In the genomic region with DNA sequence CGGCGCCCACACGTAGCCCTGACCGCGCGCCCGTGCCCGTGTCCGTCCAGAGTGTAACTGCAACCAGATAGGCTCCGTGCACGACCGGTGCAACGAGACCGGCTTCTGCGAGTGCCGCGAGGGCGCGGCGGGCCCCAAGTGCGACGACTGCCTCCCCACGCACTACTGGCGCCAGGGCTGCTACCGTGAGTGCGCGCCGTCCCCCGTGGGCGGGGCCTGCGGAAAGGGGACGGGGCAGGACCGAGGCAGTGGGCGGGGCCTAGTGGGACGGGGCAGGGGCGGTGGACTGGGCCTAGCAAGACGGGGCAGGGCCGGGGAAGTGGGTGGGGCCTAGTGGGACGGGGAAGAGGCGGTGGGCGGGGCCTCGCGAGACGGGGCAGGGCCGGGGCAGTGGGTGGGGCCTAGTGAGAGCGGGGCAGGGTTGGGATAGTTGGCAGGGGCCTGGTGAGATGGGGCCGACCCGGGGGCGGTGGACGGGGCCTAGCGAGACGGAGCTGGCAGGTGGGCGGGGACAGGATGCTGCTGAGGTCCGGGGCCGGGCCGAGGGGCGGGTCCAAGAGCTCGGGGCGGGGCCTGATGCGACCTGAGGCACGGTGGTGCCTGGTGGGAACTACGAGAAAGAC, we compare ENCODE assay signal across 8 cellular contexts.
DNase-seq lines count a peak whose midpoint lies in the region; ATAC-seq and TF ChIP-seq lines count a peak whose summit lies in the region.

No MANE protein-coding gene starts in this region.

- intact Hi-C loops in Calu3 (cut with micrococcal nuclease; ENCODE audit: unreplicated experiment) (no loop called here), PC-9 (cut with micrococcal nuclease; ENCODE audit: unreplicated experiment) (no loop called here)

- H3K4me3 Mint-ChIP-seq in Calu3 (ENCODE audit: low read depth, unreplicated experiment): peak overlapping the region; percentile 72
- H3K4me3 Mint-ChIP-seq in activated T-cell treated with anti-CD3 and anti-CD28 coated beads, Interleukin-2, amount 50 U/mL, for 24 hours: peak overlapping the region; percentile 89

- TF ChIP-seq CTCF in Calu3 (IDR thresholded peaks at IDR 0.05; ENCODE audit: unreplicated experiment): no peak
- TF ChIP-seq CTCF in PC-9 (conservative IDR thresholded peaks at IDR 0.05): no peak

- H3K9ac ChIP-seq in mucosa of rectum (ENCODE audit: low read depth in 1 of 2, low read length in 2 of 2): peak overlapping the region; percentile 41 to 52

- no peaks in the 10 kb centered on the region for H3K36me3 ChIP-seq in PC-9 (ENCODE audit: low read depth)
- H3K36me3 ChIP-seq in mucosa of rectum (ENCODE audit: control insufficient read depth in 2 of 2, insufficient read depth in 2 of 2, low read length in 2 of 2): no peaks in the 10 kb centered on the region

- H3F3A ChIP-seq in PC-9 (ENCODE audit: insufficient read depth, low read depth): no peaks in the 10 kb centered on the region

- no peaks in the 10 kb centered on the region for H3K79me2 ChIP-seq in PC-9 (ENCODE audit: low read depth)

- H3K4me1 Mint-ChIP-seq in Calu3 (ENCODE audit: low read depth, unreplicated experiment): peaks cover 15% of the 10 kb centered on the region
- peaks cover 15% of the 10 kb centered on the region for H3K4me1 Mint-ChIP-seq in activated T-cell treated with anti-CD3 and anti-CD28 coated beads, Interleukin-2, amount 50 U/mL, for 24 hours (ENCODE audit: low read depth)

- H3K27me3 Mint-ChIP-seq in Calu3 (ENCODE audit: unreplicated experiment): peaks cover 82% of the 10 kb centered on the region
- peaks cover 12% of the 10 kb centered on the region for H3K27me3 Mint-ChIP-seq in activated T-cell treated with anti-CD3 and anti-CD28 coated beads, Interleukin-2, amount 50 U/mL, for 24 hours

- H3K36me3 Mint-ChIP-seq in Calu3 (ENCODE audit: insufficient read depth, unreplicated experiment): peaks cover 12% of the 10 kb centered on the region
- peaks cover 2% of the 10 kb centered on the region for H3K36me3 Mint-ChIP-seq in activated T-cell treated with anti-CD3 and anti-CD28 coated beads, Interleukin-2, amount 50 U/mL, for 24 hours (ENCODE audit: low read depth)

- no peaks in the 10 kb centered on the region for H3K9me2 ChIP-seq in PC-9 (ENCODE audit: insufficient read depth)

- POLR2A ChIA-PET in PC-9 (lab: Charles Lee; ENCODE audit: unreplicated experiment): no interaction called here

- no peak overlapping the region for H3K27ac Mint-ChIP-seq in Calu3 (ENCODE audit: unreplicated experiment)
- peak overlapping the region; percentile 89 for H3K27ac Mint-ChIP-seq in activated T-cell treated with anti-CD3 and anti-CD28 coated beads, Interleukin-2, amount 50 U/mL, for 24 hours

- BruUV-seq in Calu3 (replicated peaks; lab: Mats Ljungman, UMichigan) (no TSS peak), PC-9 (replicated peaks; lab: Mats Ljungman, UMichigan) (no TSS peak)

- no peak overlapping the region for H2AFZ ChIP-seq in PC-9

- peak overlapping the region; percentile 59; the same call in 1 of the 2 replicates for H3K4me2 ChIP-seq in PC-9

- DNase-seq in Calu3 (peak; percentile 79), KBM-7 (peak; percentile 94), PC-9 (peak in 1 of 2 experiments; percentile 68)
- DNase-seq in activated T-cell treated with anti-CD3 and anti-CD28 coated beads, Interleukin-2, amount 50 U/mL, for 24 hours: peak; percentile 98
- peak; percentile 98 to 99 for DNase-seq in stimulated activated CD8-positive, alpha-beta memory T cell treated with anti-CD3 and anti-CD28 coated beads, Interleukin-4, amount 100 ng/mL, for 1 hour (ENCODE audit: low read depth in 2 of 2, low spot score in 1 of 2)

- H3K9me3 Mint-ChIP-seq in Calu3 (ENCODE audit: low read depth, unreplicated experiment): no peaks in the 10 kb centered on the region
- no peaks in the 10 kb centered on the region for H3K9me3 Mint-ChIP-seq in activated T-cell treated with anti-CD3 and anti-CD28 coated beads, Interleukin-2, amount 50 U/mL, for 24 hours

- H3K27ac ChIP-seq in PC-9 (no peak overlapping the region), mucosa of rectum (ENCODE audit: low read depth in 2 of 2, low read length in 2 of 2) (no peak overlapping the region)

- H3K9me3 ChIP-seq in PC-9 (ENCODE audit: insufficient read depth, low read depth): no peaks in the 10 kb centered on the region
- no peaks in the 10 kb centered on the region for H3K9me3 ChIP-seq in mucosa of rectum (ENCODE audit: control insufficient read depth in 2 of 2, low read length in 2 of 2)

- no peaks in the 10 kb centered on the region for H3K4me1 ChIP-seq in PC-9 (replicated peaks; ENCODE audit: insufficient read depth)
- peaks cover 2 to 11% of the 10 kb centered on the region in 2 donors for H3K4me1 ChIP-seq in mucosa of rectum (ENCODE audit: control insufficient read depth in 2 of 2, insufficient read depth in 2 of 2, low read length in 2 of 2)

- peak overlapping the region; percentile 35; the same call in 1 of the 2 replicates for H3K4me3 ChIP-seq in PC-9
- H3K4me3 ChIP-seq in mucosa of rectum (ENCODE audit: low read length in 2 of 2): peak overlapping the region; percentile 62 to 79

- in situ Hi-C loops in KBM-7 (cut with MboI; ENCODE audit: low pct_unique_long_range_greater_than_20kb, low sequenced_read_pairs): loop anchor here (25.0 kb wide), 1 partner anchor 479 kb away; no protein-coding TSS in a partner anchor

- ATAC-seq in GM21576 (IDR thresholded peaks at IDR 0.05; ENCODE audit: unreplicated experiment): peak; percentile 70
- peak; percentile 93 for ATAC-seq in esophagus mucosa

- H3K27me3 ChIP-seq in PC-9 (ENCODE audit: insufficient read depth, low read depth) (peaks cover 37% of the 10 kb centered on the region), mucosa of rectum (ENCODE audit: control insufficient read depth in 2 of 2, insufficient read depth in 2 of 2, low read length in 2 of 2) (peaks cover 12 to 18% of the 10 kb centered on the region in 2 donors)

- H4K20me1 ChIP-seq in PC-9 (ENCODE audit: insufficient read depth): no peaks in the 10 kb centered on the region; the same call in 1 of the 2 replicates

- CTCF ChIA-PET in Calu3 (lab: Charles Lee): interaction anchor here (0.7 to 0.8 kb wide), 3 partner anchors 21 to 918 kb away, joined by 3 to 9 read pairs (median 3); no protein-coding TSS in a partner anchor
- CTCF ChIA-PET in PC-9 (lab: Charles Lee): interaction anchor here (0.6 to 0.7 kb wide), 2 partner anchors 11 to 482 kb away, joined by 3 read pairs; no protein-coding TSS in a partner anchor
